Comparison of ENCODE assay signal across 25 cellular contexts in genomic region chr1:23701996-23702395, GRCh38. TPM values are rescaled to one million over a fixed set of nuclear protein-coding genes. Genes with fewer than 3 reads are reported as not detected.
DNase-seq lines count a peak whose midpoint lies in the region; ATAC-seq and TF ChIP-seq lines count a peak whose summit lies in the region.
"Had no signal": no experiment of that assay in that cellular context is flagged by ENCODE, and none has a peak within 500 bp of the region (broad histone marks: within the 10 kb centered on the region; RNA-seq: fewer than 3 reads in every experiment).

No MANE protein-coding gene starts in this region.

- TF ChIP-seq POLR2A in gastroesophageal sphincter (IDR thresholded peaks at IDR 0.05): no peak

- TF ChIP-seq CTCF in cardiac muscle cell (IDR thresholded peaks at IDR 0.05; ENCODE audit: low read depth, low read length): no peak
- TF ChIP-seq CTCF in RWPE1 (conservative IDR thresholded peaks at IDR 0.05; ENCODE audit: low read depth): no peak
- no peak for TF ChIP-seq CTCF in gastroesophageal sphincter (IDR thresholded peaks at IDR 0.05)

- H3K4ac ChIP-seq in neuronal stem cell (ENCODE audit: low read length): no peak overlapping the region

- no peak overlapping the region for H4K8ac ChIP-seq in neuronal stem cell (ENCODE audit: low read depth, low read length)

- H3K9me3 ChIP-seq in cardiac muscle cell (ENCODE audit: low read depth) (no peaks in the 10 kb centered on the region), gastroesophageal sphincter (no peaks in the 10 kb centered on the region), neuronal stem cell (replicated peaks in 1 of 2; ENCODE audit: control insufficient read depth in 2 of 2, insufficient read depth in 1 of 2, low read depth in 1 of 2, low read length in 2 of 2) (no peaks in the 10 kb centered on the region)
- H3K9me3 ChIP-seq: Peyer's patch, prostate gland, sigmoid colon, SJSA1 had no signal

- no peak overlapping the region for H3K23ac ChIP-seq in neuronal stem cell (ENCODE audit: low read depth, low read length, poor library complexity)

- no peak for ATAC-seq in left ventricle myocardium superior
- ATAC-seq in gastroesophageal sphincter: peak; percentile 76
- no peak for ATAC-seq in HG03354 (IDR thresholded peaks at IDR 0.05; ENCODE audit: poor library complexity, severe bottlenecking, unreplicated experiment)
- no peak for ATAC-seq in HG02571 (IDR thresholded peaks at IDR 0.05; ENCODE audit: unreplicated experiment)

- POLR2A ChIA-PET in RWPE1 (lab: Yijun Ruan, JAX; ENCODE audit: low non-redundant PET): interaction anchor here (0.6 kb wide), 1 partner anchor 84 kb away, joined by 5 read pairs; no protein-coding TSS in a partner anchor

- CTCF ChIA-PET in RWPE1 (lab: Yijun Ruan, JAX): no interaction called here

- no peak overlapping the region for H2AFZ ChIP-seq in neuronal stem cell (ENCODE audit: low read length)

- no peak overlapping the region for H2BK15ac ChIP-seq in neuronal stem cell (ENCODE audit: low read length)

- H3K4me1 ChIP-seq in cardiac muscle cell (ENCODE audit: low read depth): no peaks in the 10 kb centered on the region
- peaks cover 0 to 23% (median 0%) of the 10 kb centered on the region in 3 donors for H3K4me1 ChIP-seq in gastroesophageal sphincter
- H3K4me1 ChIP-seq in neuronal stem cell (ENCODE audit: control insufficient read depth in 2 of 2, insufficient read depth in 1 of 2, low read depth in 1 of 2, low read length in 2 of 2): no peaks in the 10 kb centered on the region
- H3K4me1 ChIP-seq: Peyer's patch, SJSA1 had no signal

- WGBS in gastroesophageal sphincter (ENCODE audit: low coverage in 1 of 2), 2 donors: 78 to 85% methylated on average over 5 of the region's 5 CpGs
- WGBS in neuronal stem cell (ENCODE audit: extremely low coverage in 2 of 2, insufficient read length in 2 of 2, insufficient replicate concordance in 1 of 2), 2 donors: no CpG with 5 or more reads among the region's 5 CpGs

- no peak overlapping the region for H2BK5ac ChIP-seq in neuronal stem cell (ENCODE audit: low read length)

- no peak overlapping the region for H3K14ac ChIP-seq in neuronal stem cell (ENCODE audit: low read length)

- H2BK12ac ChIP-seq in neuronal stem cell (ENCODE audit: low read length): no peak overlapping the region

- no peak overlapping the region for H3K4me2 ChIP-seq in neuronal stem cell (ENCODE audit: insufficient read depth, low read length, poor library complexity, severe bottlenecking)

- no peak overlapping the region for H2AK5ac ChIP-seq in neuronal stem cell (ENCODE audit: low read depth, low read length)

- no peak overlapping the region for H3K9ac ChIP-seq in neuronal stem cell (ENCODE audit: low read depth, low read length, poor library complexity)

- DNase-seq in cardiac muscle cell (ENCODE audit: low read depth in 1 of 2, low spot score in 1 of 2): peak in 1 of 2 donors; percentile 42
- DNase-seq in left ventricle myocardium superior: no peak
- DNase-seq in RWPE1 (ENCODE audit: low spot score): no peak
- DNase-seq in glomerular visceral epithelial cell (ENCODE audit: extremely low spot score): no peak
- no peak for DNase-seq in neuronal stem cell (ENCODE audit: low spot score)
- DNase-seq: activated CD4-positive, alpha-beta T cell treated with anti-CD3 and anti-CD28 coated beads, Interleukin-2, amount 10 ng/mL, durations not matched to agents 24 days and 14 days; activated CD8-positive, alpha-beta memory T cell treated with anti-CD3 and anti-CD28 coated beads for 24 hours; activated T-cell treated with anti-CD3 and anti-CD28 coated beads for 4 hours; anterior cingulate cortex; glutamatergic neuron; HCEC 1CT; NCI-H1105 treated with DMSO at 0.1 percent for 48 hours; NCI-H187 treated with DMSO at 0.1 percent for 48 hours; NCI-H526; NK-92 treated with Interleukin-12 subunit alpha and Interleukin-12 subunit beta, amount 100 ng/mL, for 24 hours; Peyer's patch; sigmoid colon; stimulated activated CD4-positive, alpha-beta T cell treated with anti-CD3 and anti-CD28 coated beads, Interleukin-4, amount 100 ng/mL, for 4 hours; trophoblast cell had no signal

- H3K36me3 ChIP-seq in cardiac muscle cell (peaks cover 48% of the 10 kb centered on the region), gastroesophageal sphincter (peaks cover 0 to 85% of the 10 kb centered on the region in 2 donors), neuronal stem cell (replicated peaks in 1 of 2; ENCODE audit: control insufficient read depth in 2 of 2, insufficient read depth in 2 of 2, low read length in 2 of 2) (peaks cover 32 to 81% of the 10 kb centered on the region in 2 donors)

- H3K27me3 ChIP-seq in cardiac muscle cell (no peaks in the 10 kb centered on the region), gastroesophageal sphincter (no peaks in the 10 kb centered on the region), neuronal stem cell (ENCODE audit: control insufficient read depth in 3 of 3, insufficient read depth in 3 of 3, low read depth in 1 of 3, low read length in 3 of 3) (no peaks in the 10 kb centered on the region)
- H3K27me3 ChIP-seq: Peyer's patch, sigmoid colon, SJSA1 had no signal

- peak overlapping the region; percentile 53 for H3K27ac ChIP-seq in cardiac muscle cell
- peak overlapping the region; percentile 27; the same call in 1 of the 2 replicates for H3K27ac ChIP-seq in RWPE1
- H3K27ac ChIP-seq in gastroesophageal sphincter: no peak overlapping the region
- no peak overlapping the region for H3K27ac ChIP-seq in neuronal stem cell (replicated peaks; ENCODE audit: low read length)
- H3K27ac ChIP-seq: C4-2B, Peyer's patch, prostate gland, sigmoid colon, SJSA1 had no signal

- H3K79me1 ChIP-seq in neuronal stem cell (ENCODE audit: low read depth, low read length): peaks cover 5% of the 10 kb centered on the region

- intact Hi-C loops in left ventricle myocardium superior (cut with micrococcal nuclease): no loop called here

- H3K4me3 ChIP-seq in cardiac muscle cell (no peak overlapping the region), gastroesophageal sphincter (no peak overlapping the region), neuronal stem cell (ENCODE audit: low read length in 2 of 2) (no peak overlapping the region)
- H3K4me3 ChIP-seq: Peyer's patch, prostate gland, sigmoid colon, SJSA1 had no signal

- no peak overlapping the region for H2BK120ac ChIP-seq in neuronal stem cell (ENCODE audit: low read depth, low read length)

- no peak overlapping the region for H3K18ac ChIP-seq in neuronal stem cell (ENCODE audit: low read length)

- no peak for TF ChIP-seq EP300 in gastroesophageal sphincter (IDR thresholded peaks at IDR 0.05)

- no peak overlapping the region for H4K91ac ChIP-seq in neuronal stem cell (ENCODE audit: low read depth, low read length, poor library complexity)

RNA-seq across cellular contexts. Expression of gene RPL11, which starts 10.4 kb away (rescaled TPM):
- 1,294 and 1,627 TPM in 2 replicates for total RNA-seq in cardiac muscle cell
- 590 and 630 TPM in 2 replicates for polyA plus RNA-seq in cardiac muscle cell
- total RNA-seq in left ventricle myocardium superior: 626 TPM
- 1,000 to 10,000 TPM in 2 of 4 donors, 100 to 1,000 TPM in 2; 636 to 1,268 (median 935) TPM for total RNA-seq in gastroesophageal sphincter
- polyA plus RNA-seq in neuronal stem cell (2013, experiment 1 of 2): 2,607 TPM
- polyA plus RNA-seq in neuronal stem cell (2013, experiment 2 of 2): 2,636 TPM

RNA-seq across cellular contexts. Expression of gene ELOA, which starts 41.3 kb away (rescaled TPM):
- total RNA-seq in cardiac muscle cell: 34.1 and 42.1 TPM in 2 replicates
- 34.0 and 34.8 TPM in 2 replicates for polyA plus RNA-seq in cardiac muscle cell
- 35.8 TPM for total RNA-seq in left ventricle myocardium superior
- 10 to 100 TPM; 37.8 to 41.9 (median 41.4) TPM for total RNA-seq in gastroesophageal sphincter
- 16.5 TPM for polyA plus RNA-seq in neuronal stem cell (2013, experiment 1 of 2)
- polyA plus RNA-seq in neuronal stem cell (2013, experiment 2 of 2): 17.6 TPM

Comparison
In these comparisons a context has a peak if more than half of its experiments do, and no peak if none do; other contexts are left out.
1. H3K27ac ChIP-seq: peak in cardiac muscle cell (single experiment) and RWPE1 (single experiment); none in gastroesophageal sphincter (0 of 4) and neuronal stem cell (single experiment).